In genomic region chr17:76515291-76515949, GRCh38 we compare ENCODE assay signal across 9 cellular contexts. TPM values are rescaled to one million over a fixed set of nuclear protein-coding genes. Genes with fewer than 3 reads are reported as not detected.
DNase-seq lines count a peak whose midpoint lies in the region; ATAC-seq, FAIRE-seq and TF ChIP-seq lines count a peak whose summit lies in the region.
"Had no signal": no experiment of that assay in that cellular context is flagged by ENCODE, and none has a peak within 500 bp of the region (broad histone marks: within the 10 kb centered on the region; RNA-seq: fewer than 3 reads in every experiment).

No MANE protein-coding gene starts in this region.

- no peak overlapping the region for H3K9ac ChIP-seq in endodermal cell (ENCODE audit: extremely low read depth, low read length, poor library complexity, severe bottlenecking)

- H3K27me3 Mint-ChIP-seq in activated CD4-positive, alpha-beta memory T cell treated with anti-CD3 and anti-CD28 coated beads for 36 hours: no peaks in the 10 kb centered on the region
- no peaks in the 10 kb centered on the region for H3K27me3 Mint-ChIP-seq in effector memory CD8-positive, alpha-beta T cell
- H3K27me3 Mint-ChIP-seq in endodermal cell (ENCODE audit: insufficient read depth): peaks cover 7% of the 10 kb centered on the region

- CTCF ChIA-PET in activated CD4-positive, alpha-beta memory T cell treated with anti-CD3 and anti-CD28 coated beads for 36 hours (lab: Charles Lee): interaction anchor here (0.8 to 2.3 kb wide), 12 partner anchors 8 to 166 kb away, joined by 3 to 5 read pairs (median 4); no protein-coding TSS in a partner anchor

- no peaks in the 10 kb centered on the region for H3K9me3 Mint-ChIP-seq in activated CD4-positive, alpha-beta memory T cell treated with anti-CD3 and anti-CD28 coated beads for 36 hours
- H3K9me3 Mint-ChIP-seq in effector memory CD8-positive, alpha-beta T cell: no peaks in the 10 kb centered on the region
- H3K9me3 Mint-ChIP-seq in endodermal cell: no peaks in the 10 kb centered on the region

- H3K36me3 Mint-ChIP-seq in activated CD4-positive, alpha-beta memory T cell treated with anti-CD3 and anti-CD28 coated beads for 36 hours: no peaks in the 10 kb centered on the region
- H3K36me3 Mint-ChIP-seq in effector memory CD8-positive, alpha-beta T cell (ENCODE audit: insufficient read depth): peaks cover 32% of the 10 kb centered on the region
- no peaks in the 10 kb centered on the region for H3K36me3 Mint-ChIP-seq in endodermal cell (ENCODE audit: low read depth)

- DNase-seq in GF-D8 (lab: John Stamatoyannopoulos, UW): peak; percentile 57
- peak; percentile 91 for DNase-seq in activated CD4-positive, alpha-beta memory T cell treated with anti-CD3 and anti-CD28 coated beads for 36 hours
- DNase-seq in effector memory CD8-positive, alpha-beta T cell: peak; percentile 82 to 87 (median 83)
- DNase-seq in pancreas: peak in 2 of 6 donors; percentile 38 to 61
- DNase-seq in thyroid gland: peak; percentile 43 to 46
- DNase-seq in NCI-H1694 (lab: John Stamatoyannopoulos, UW): no peak
- DNase-seq in endodermal cell: no peak

- H3K27me3 ChIP-seq in pancreas: no peaks in the 10 kb centered on the region
- H3K27me3 ChIP-seq in thyroid gland: no peaks in the 10 kb centered on the region
- H3K27me3 ChIP-seq in endodermal cell (ENCODE audit: control insufficient read depth, insufficient read depth, low read length, poor library complexity, severe bottlenecking): no peaks in the 10 kb centered on the region
- H3K27me3 ChIP-seq: neutrophil had no signal

- no peaks in the 10 kb centered on the region for H3K9me3 ChIP-seq in pancreas
- H3K9me3 ChIP-seq in thyroid gland: no peaks in the 10 kb centered on the region
- H3K9me3 ChIP-seq in endodermal cell (ENCODE audit: control insufficient read depth, low read length): no peaks in the 10 kb centered on the region
- H3K9me3 ChIP-seq: neutrophil had no signal

- H3K4me3 ChIP-seq in pancreas: no peak overlapping the region
- H3K4me3 ChIP-seq in thyroid gland (replicated peaks in 1 of 3): no peak overlapping the region
- H3K4me3 ChIP-seq in endodermal cell (ENCODE audit: low read length): no peak overlapping the region

- peak overlapping the region; percentile 95 for H3K27ac Mint-ChIP-seq in activated CD4-positive, alpha-beta memory T cell treated with anti-CD3 and anti-CD28 coated beads for 36 hours
- peak overlapping the region; percentile 91 to 99 for H3K27ac Mint-ChIP-seq in effector memory CD8-positive, alpha-beta T cell
- no peak overlapping the region for H3K27ac Mint-ChIP-seq in endodermal cell

- peak; percentile 61 for ATAC-seq in HG03432 (IDR thresholded peaks at IDR 0.05; ENCODE audit: unreplicated experiment)
- ATAC-seq in effector memory CD8-positive, alpha-beta T cell (replicated peaks): peak; percentile 81
- peak; percentile 47 to 68 (median 64) for ATAC-seq in pancreas

- TF ChIP-seq POLR2A in thyroid gland (IDR thresholded peaks at IDR 0.05): peak in 1 of 2 donors; percentile 11

- H3K4me1 ChIP-seq in pancreas: no peaks in the 10 kb centered on the region
- peaks cover 10 to 19% of the 10 kb centered on the region in 2 donors for H3K4me1 ChIP-seq in thyroid gland
- H3K4me1 ChIP-seq in endodermal cell (ENCODE audit: control insufficient read depth, insufficient read depth, low read length): no peaks in the 10 kb centered on the region

- peaks cover 45% of the 10 kb centered on the region for H3K4me1 Mint-ChIP-seq in activated CD4-positive, alpha-beta memory T cell treated with anti-CD3 and anti-CD28 coated beads for 36 hours (ENCODE audit: low read depth)
- H3K4me1 Mint-ChIP-seq in effector memory CD8-positive, alpha-beta T cell (ENCODE audit: low read depth in 2 of 2): peaks cover 63 to 65% of the 10 kb centered on the region in 2 donors
- no peaks in the 10 kb centered on the region for H3K4me1 Mint-ChIP-seq in endodermal cell

- no peak for FAIRE-seq in pancreas (lab: Jason Lieb, UNC)

- POLR2A ChIA-PET in activated CD4-positive, alpha-beta memory T cell treated with anti-CD3 and anti-CD28 coated beads for 36 hours (lab: Charles Lee): interaction anchor here (1.0 to 3.7 kb wide), 5 partner anchors 12 to 46 kb away, joined by 3 to 16 read pairs (median 5); partner anchors contain the start of gene RHBDF2

- peak overlapping the region; percentile 62 for H3K4me3 Mint-ChIP-seq in activated CD4-positive, alpha-beta memory T cell treated with anti-CD3 and anti-CD28 coated beads for 36 hours
- H3K4me3 Mint-ChIP-seq in effector memory CD8-positive, alpha-beta T cell: peak overlapping the region; percentile 67 to 68
- no peak overlapping the region for H3K4me3 Mint-ChIP-seq in endodermal cell

- H3K27ac ChIP-seq in pancreas (peak overlapping the region in 1 of 4 donors; percentile 39), thyroid gland (peak overlapping the region; percentile 32 to 46 (median 36)), endodermal cell (ENCODE audit: low read depth, low read length) (no peak overlapping the region)
- H3K27ac ChIP-seq: neutrophil had no signal

- no peak for TF ChIP-seq CTCF in pancreas (IDR thresholded peaks at IDR 0.05)
- TF ChIP-seq CTCF in thyroid gland (IDR thresholded peaks at IDR 0.05): no peak
- no peak for TF ChIP-seq CTCF in endodermal cell (conservative IDR thresholded peaks at IDR 0.05)

- 79 to 84% methylated on average over 21 of the region's 21 CpGs for WGBS in pancreas, 2 donors
- WGBS in thyroid gland, 2 donors: 73 to 75% methylated on average over 14 to 21 of the region's 21 CpGs
- WGBS in endodermal cell (ENCODE audit: insufficient coverage in 1 of 2, insufficient read length in 1 of 2), 2 experiments: 89 to 93% methylated on average over 21 of the region's 21 CpGs

- no peaks in the 10 kb centered on the region for H3K36me3 ChIP-seq in pancreas
- H3K36me3 ChIP-seq in thyroid gland: no peaks in the 10 kb centered on the region
- H3K36me3 ChIP-seq in endodermal cell (ENCODE audit: control insufficient read depth, insufficient read depth, low read length): no peaks in the 10 kb centered on the region
- H3K36me3 ChIP-seq: neutrophil had no signal

- intact Hi-C loops in activated CD4-positive, alpha-beta memory T cell treated with anti-CD3 and anti-CD28 coated beads for 36 hours (cut with micrococcal nuclease): loop anchor here (1.0 to 5.0 kb wide), 7 partner anchors 14 to 333 kb away; partner anchors contain the start of genes JMJD6, METTL23, RHBDF2 and SRSF2
- intact Hi-C loops in pancreas (cut with DNase I) (no loop called here), thyroid gland (cut with DNase I) (no loop called here)

RNA-seq across cellular contexts. Expression of gene RHBDF2, which starts 14.2 kb away (rescaled TPM):
- total RNA-seq in activated CD4-positive, alpha-beta memory T cell treated with anti-CD3 and anti-CD28 coated beads for 36 hours: 10 to 100 TPM; 28.9 to 30.0 TPM
- 10 to 100 TPM; 19.0 to 50.1 (median 22.4) TPM for total RNA-seq in pancreas
- polyA plus RNA-seq in pancreas: 10 to 100 TPM; 18.0 to 41.8 TPM
- 10 to 100 TPM; 16.4 to 31.1 (median 22.1) TPM for total RNA-seq in thyroid gland
- 10 to 100 TPM; 28.5 to 31.1 TPM for total RNA-seq in endodermal cell
- 6.1 TPM for polyA plus RNA-seq in endodermal cell (2013, experiment 1 of 2)
- polyA plus RNA-seq in endodermal cell (2013, experiment 2 of 2): 6.0 TPM

RNA-seq across cellular contexts. Expression of gene CYGB, which starts 22.1 kb away (rescaled TPM):
- not detected for total RNA-seq in activated CD4-positive, alpha-beta memory T cell treated with anti-CD3 and anti-CD28 coated beads for 36 hours
- total RNA-seq in pancreas (10 to 100 TPM in 1 of 6 donors, 1 to 10 TPM in 5; 2.6 to 15.7 (median 6.5) TPM), thyroid gland (10 to 100 TPM; 14.7 to 32.3 (median 25.6) TPM), endodermal cell (1 to 10 TPM; 2.0 to 3.4 TPM)
- 10 to 100 TPM in 1 of 2 donors, 1 to 10 TPM in 1; 9.8 to 10.3 TPM for polyA plus RNA-seq in pancreas
- 3.3 TPM for polyA plus RNA-seq in endodermal cell (2013, experiment 1 of 2)
- polyA plus RNA-seq in endodermal cell (2013, experiment 2 of 2): 2.3 TPM

RNA-seq across cellular contexts. Expression of gene PRCD, which starts 24.4 kb away (rescaled TPM):
- total RNA-seq in activated CD4-positive, alpha-beta memory T cell treated with anti-CD3 and anti-CD28 coated beads for 36 hours: not detected
- total RNA-seq in pancreas (1 to 10 TPM in 2 of 6 donors, under 1 TPM in 4; 0.55 to 3.0 (median 0.84) TPM), thyroid gland (1 to 10 TPM; 1.5 to 8.3 (median 4.2) TPM), endodermal cell (1 to 10 TPM; 3.2 to 4.8 TPM)
- polyA plus RNA-seq in pancreas: 1 to 10 TPM; 5.2 to 7.3 TPM
- polyA plus RNA-seq in endodermal cell (2013, experiment 1 of 2): 0.50 TPM
- polyA plus RNA-seq in endodermal cell (2013, experiment 2 of 2): 2.2 TPM

RNA-seq across cellular contexts. Expression of gene AANAT, which starts 48.0 kb away (rescaled TPM):
- total RNA-seq in activated CD4-positive, alpha-beta memory T cell treated with anti-CD3 and anti-CD28 coated beads for 36 hours: not detected
- total RNA-seq in pancreas (under 1 TPM in 1 of 6 donors, not detected in 5; 0.16 TPM), thyroid gland (under 1 TPM in 1 of 4 donors, not detected in 3; 0.81 TPM), endodermal cell (not detected)
- polyA plus RNA-seq in pancreas: under 1 TPM in 1 of 2 donors, not detected in 1; 0.23 TPM
- not detected for polyA plus RNA-seq in endodermal cell (2013, experiment 1 of 2)
- polyA plus RNA-seq in endodermal cell (2013, experiment 2 of 2): 0.29 TPM

Comparison
In these comparisons a context has a peak if more than half of its experiments do, and no peak if none do; other contexts are left out.
1. DNase-seq: peak in GF-D8 (single experiment), activated CD4-positive, alpha-beta memory T cell treated with anti-CD3 and anti-CD28 coated beads for 36 hours (single experiment), effector memory CD8-positive, alpha-beta T cell (3 of 3) and thyroid gland (2 of 2); none in NCI-H1694 (single experiment) and endodermal cell (single experiment).
2. Peak in every context shown above with its lines, with median percentiles within 50 percentile points of each other: ATAC-seq.